8 cellular contexts compared by ENCODE assay signal in the genomic region with DNA sequence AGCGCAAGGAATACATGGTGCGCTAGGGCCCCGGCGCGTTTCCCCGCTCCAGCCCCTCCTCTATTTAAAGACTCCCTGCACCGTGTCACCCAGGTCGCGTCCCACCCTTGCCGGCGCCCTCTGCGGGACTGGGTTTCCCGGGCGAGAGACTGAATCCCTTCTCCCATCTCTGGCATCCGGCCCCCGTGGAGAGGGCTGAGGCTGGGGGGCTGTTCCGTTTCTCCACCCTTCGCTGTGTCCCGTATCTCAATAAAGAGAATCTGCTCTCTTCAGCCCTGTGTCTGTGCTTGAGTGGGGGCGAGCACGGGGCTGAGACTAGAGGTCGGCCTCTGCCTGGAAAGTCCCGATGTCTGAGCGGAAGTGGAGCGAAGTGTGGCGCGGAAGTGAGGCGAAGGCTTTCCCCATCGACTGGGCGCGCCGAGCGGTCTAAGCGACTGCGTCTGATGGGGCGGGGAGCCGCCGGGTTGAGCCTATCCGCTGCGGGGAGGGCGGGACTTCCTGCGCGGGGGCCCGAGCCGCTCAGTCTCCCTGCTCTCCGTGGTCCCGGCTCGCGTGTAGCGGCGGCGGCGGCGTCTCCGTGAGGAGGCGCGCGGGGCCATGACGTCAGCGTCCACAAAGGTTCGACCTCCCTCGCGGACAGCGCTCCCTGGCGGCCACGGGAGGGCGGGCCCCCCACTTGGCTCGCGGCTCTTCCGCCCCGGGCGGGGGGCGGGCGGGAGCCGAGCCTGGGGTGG. TPM values are rescaled to one million over a fixed set of nuclear protein-coding genes. Genes with fewer than 3 reads are reported as not detected.
A peak's percentile ranks its signal among the peaks of the same experiment; 100 is the strongest.
DNase-seq lines count a peak whose midpoint lies in the region; ATAC-seq and TF ChIP-seq lines count a peak whose summit lies in the region.

No MANE protein-coding gene starts in this region.

- peak overlapping the region; percentile 73 for H2AFZ ChIP-seq in mammary epithelial cell (ENCODE audit: low read depth, low read length)

- intact Hi-C loops in mammary epithelial cell (cut with micrococcal nuclease): loop anchor here (2.0 to 10.0 kb wide), 2 partner anchors 20 to 540 kb away; no protein-coding TSS in a partner anchor
- intact Hi-C loops in spleen (cut with DNase I; ENCODE audit: low total_unique reads): no loop called here

- peak overlapping the region; percentile 93 for H3K9ac ChIP-seq in mammary epithelial cell (ENCODE audit: insufficient read depth, low read length)

- dilution Hi-C loops in mammary epithelial cell (cut with HindIII; ENCODE audit: low sequenced_read_pairs): no loop called here

- H3K27me3 ChIP-seq in WERI-Rb-1 (ENCODE audit: insufficient read depth, low read depth, severe bottlenecking) (no peaks in the 10 kb centered on the region), mammary epithelial cell (ENCODE audit: insufficient read depth, low read length) (no peaks in the 10 kb centered on the region), spleen (replicated peaks in 1 of 7) (no peaks in the 10 kb centered on the region)

- H3K36me3 ChIP-seq in WERI-Rb-1 (peaks cover 14% of the 10 kb centered on the region), mammary epithelial cell (ENCODE audit: insufficient read depth, low read length) (peaks cover 4% of the 10 kb centered on the region), spleen (peaks cover 0 to 32% (median 3%) of the 10 kb centered on the region in 6 donors)

- H3K4me3 ChIP-seq in WERI-Rb-1 (ENCODE audit: low read depth, low read length): peak overlapping the region; percentile 89
- H3K4me3 ChIP-seq in mammary epithelial cell (replicated peaks in 1 of 3; ENCODE audit: insufficient read depth in 1 of 3, low read depth in 2 of 3, low read length in 3 of 3): peak overlapping the region; percentile 80 to 95 (median 81)
- peak overlapping the region; percentile 77 to 98 (median 93) for H3K4me3 ChIP-seq in spleen

- H3K4me1 ChIP-seq in mammary epithelial cell (ENCODE audit: insufficient read depth, low read length) (peaks cover 24% of the 10 kb centered on the region), spleen (peaks cover 43 to 87% (median 72%) of the 10 kb centered on the region in 6 donors)

- CTCF ChIA-PET in mammary epithelial cell (lab: Charles Lee; ENCODE audit: low non-redundant PET): interaction anchor here (0.7 kb wide), 1 partner anchor 273 kb away, joined by 4 read pairs; no protein-coding TSS in a partner anchor

- DNase-seq in AG08396 (ENCODE audit: low spot score) (peak; percentile 97), NCI-H2171 (lab: John Stamatoyannopoulos, UW) (peak; percentile 96), WERI-Rb-1 (peak; percentile 97), mammary epithelial cell (peak; percentile 97), inferior parietal cortex (ENCODE audit: extremely low spot score) (peak; percentile 94), spleen (peak; percentile 100)

- H4K20me1 ChIP-seq in mammary epithelial cell (ENCODE audit: insufficient read depth, low read length): no peaks in the 10 kb centered on the region

- WGBS in mammary epithelial cell (ENCODE audit: low coverage, missing lambda C conversion rate): under 1% methylated on average over 26 of the region's 75 CpGs
- WGBS in spleen, 5 donors: 1 to 2% (median 1%) methylated on average over 44 to 75 of the region's 75 CpGs

- TF ChIP-seq POLR2A in spleen (IDR thresholded peaks at IDR 0.05): peak; percentile 23 to 82 (median 58)

- H3K9me3 ChIP-seq in WERI-Rb-1 (ENCODE audit: severe bottlenecking) (no peaks in the 10 kb centered on the region), mammary epithelial cell (replicated peaks; ENCODE audit: insufficient read depth, low read length) (no peaks in the 10 kb centered on the region), spleen (no peaks in the 10 kb centered on the region)

- H3K27ac ChIP-seq in WERI-Rb-1 (peak overlapping the region; percentile 74), mammary epithelial cell (ENCODE audit: insufficient read depth, low read depth, low read length) (peak overlapping the region; percentile 93), spleen (peak overlapping the region; percentile 95 to 100 (median 99))

- H3K4me2 ChIP-seq in mammary epithelial cell (ENCODE audit: insufficient read depth, low read depth, low read length): peak overlapping the region; percentile 95

- TF ChIP-seq CTCF in WERI-Rb-1 (IDR thresholded peaks at IDR 0.05; ENCODE audit: low read depth, low read length) (peak; percentile 75), mammary epithelial cell (conservative IDR thresholded peaks at IDR 0.05 in 1 of 2, IDR thresholded peaks at IDR 0.05 in 1 of 2; ENCODE audit: extremely low read depth in 1 of 2, insufficient read depth in 1 of 2, low read depth in 1 of 2, low read length in 2 of 2) (peak; percentile 29 to 60), spleen (IDR thresholded peaks at IDR 0.05 in 8 of 11, conservative IDR thresholded peaks at IDR 0.05 in 3 of 11) (peak; percentile 75 to 99 (median 96))

- TSS peak; percentile 39 for BruUV-seq in mammary epithelial cell (replicated peaks; lab: Mats Ljungman, UMichigan)

- H3K79me2 ChIP-seq in mammary epithelial cell (ENCODE audit: insufficient read depth, low read length): peaks cover 50% of the 10 kb centered on the region

- peak; percentile 64 for ATAC-seq in GM18870 (IDR thresholded peaks at IDR 0.05; ENCODE audit: unreplicated experiment)
- ATAC-seq in HG03108 (IDR thresholded peaks at IDR 0.05; ENCODE audit: unreplicated experiment): peak; percentile 78

- in situ Hi-C loops in mammary epithelial cell (cut with MboI; ENCODE audit: low sequenced_read_pairs in 2 of 2): loop anchor here (5.0 to 25.0 kb wide), 5 partner anchors 102 to 552 kb away; no protein-coding TSS in a partner anchor

RNA-seq across cellular contexts. Expression of gene RNASEK, which starts 2.0 kb away (rescaled TPM):
- 100 to 1,000 TPM in 1 of 2 donors, 10 to 100 TPM in 1; 46.0 to 180 TPM for total RNA-seq in mammary epithelial cell
- polyA plus RNA-seq in mammary epithelial cell: 187 TPM
- polyA minus RNA-seq in mammary epithelial cell: 404 TPM
- 100 to 1,000 TPM; 224 to 335 (median 271) TPM for total RNA-seq in spleen
- 100 to 1,000 TPM; 369 to 504 (median 411) TPM for polyA plus RNA-seq in spleen

RNA-seq across cellular contexts. Expression of gene BCL6B, which starts 8.4 kb away (rescaled TPM):
- not detected for total RNA-seq in mammary epithelial cell
- not detected for polyA plus RNA-seq in mammary epithelial cell
- polyA minus RNA-seq in mammary epithelial cell: not detected
- total RNA-seq in spleen: 10 to 100 TPM; 12.9 to 92.5 (median 23.2) TPM
- polyA plus RNA-seq in spleen: 10 to 100 TPM in 1 of 3 donors, 1 to 10 TPM in 2; 4.2 to 16.6 (median 6.9) TPM

RNA-seq across cellular contexts. Expression of gene ALOX12, which starts 18.6 kb away (rescaled TPM):
- total RNA-seq in mammary epithelial cell (not detected), spleen (1 to 10 TPM in 6 of 7 donors, under 1 TPM in 1; 0.79 to 2.5 (median 1.4) TPM)
- polyA plus RNA-seq in mammary epithelial cell (0.53 TPM), spleen (under 1 TPM; 0.15 to 0.35 (median 0.30) TPM)
- polyA minus RNA-seq in mammary epithelial cell: 3.7 TPM

RNA-seq across cellular contexts. Expression of gene SLC16A13, which starts 21.4 kb away (rescaled TPM):
- total RNA-seq in mammary epithelial cell: 10 to 100 TPM in 1 of 2 donors, 1 to 10 TPM in 1; 2.7 to 11.9 TPM
- polyA plus RNA-seq in mammary epithelial cell: 10.1 TPM
- 12.4 TPM for polyA minus RNA-seq in mammary epithelial cell
- total RNA-seq in spleen: 10 to 100 TPM in 2 of 7 donors, 1 to 10 TPM in 5; 4.0 to 15.3 (median 7.6) TPM
- 1 to 10 TPM; 1.7 to 5.4 (median 1.8) TPM for polyA plus RNA-seq in spleen

RNA-seq across cellular contexts. Expression of gene SLC16A11, which starts 29.5 kb away (rescaled TPM):
- total RNA-seq in mammary epithelial cell (not detected), spleen (1 to 10 TPM in 5 of 7 donors, under 1 TPM in 1, not detected in 1; 0.51 to 3.6 (median 2.9) TPM)
- polyA plus RNA-seq in mammary epithelial cell (not detected), spleen (1 to 10 TPM; 1.9 to 3.9 (median 2.1) TPM)
- polyA minus RNA-seq in mammary epithelial cell: not detected

Comparison
In these comparisons a context has a peak if more than half of its experiments do, and no peak if none do; other contexts are left out.
1. Peak in every context shown above with its lines: DNase-seq, ATAC-seq, H3K4me3 ChIP-seq and H3K27ac ChIP-seq.
2. CTCF ChIP-seq: peak in every context shown above with its lines; median percentile 96 in spleen; 75 in WERI-Rb-1; 44 in mammary epithelial cell.
3. RNA of gene BCL6B, which starts 8.4 kb away (total RNA-seq): 12.9 to 92.5 TPM in spleen; not detected in mammary epithelial cell; every median in the first group is over 10 times any median in the second.